ENCODE assay signal across 1 cellular context in genomic region chr21:43928230-43928607, GRCh38.
TF ChIP-seq lines count a peak whose summit lies in the region.

No MANE protein-coding gene starts in this region.

TF ChIP-seq in WTC11, 78 proteins besides CTCF, POLR2A, EP300 and RAD21 (continued from another document):
- no peak for TF ChIP-seq ZNF532 (CRISPR knock-in tag; IDR thresholded peaks at IDR 0.05; ENCODE audit: borderline replicate concordance)
- TF ChIP-seq ZNF263 (CRISPR knock-in tag; IDR thresholded peaks at IDR 0.05; ENCODE audit: low read depth) = no peak
- no peak for TF ChIP-seq SMAD3 (CRISPR knock-in tag; IDR thresholded peaks at IDR 0.05; ENCODE audit: borderline replicate concordance)
- TF ChIP-seq, protein P1, sequence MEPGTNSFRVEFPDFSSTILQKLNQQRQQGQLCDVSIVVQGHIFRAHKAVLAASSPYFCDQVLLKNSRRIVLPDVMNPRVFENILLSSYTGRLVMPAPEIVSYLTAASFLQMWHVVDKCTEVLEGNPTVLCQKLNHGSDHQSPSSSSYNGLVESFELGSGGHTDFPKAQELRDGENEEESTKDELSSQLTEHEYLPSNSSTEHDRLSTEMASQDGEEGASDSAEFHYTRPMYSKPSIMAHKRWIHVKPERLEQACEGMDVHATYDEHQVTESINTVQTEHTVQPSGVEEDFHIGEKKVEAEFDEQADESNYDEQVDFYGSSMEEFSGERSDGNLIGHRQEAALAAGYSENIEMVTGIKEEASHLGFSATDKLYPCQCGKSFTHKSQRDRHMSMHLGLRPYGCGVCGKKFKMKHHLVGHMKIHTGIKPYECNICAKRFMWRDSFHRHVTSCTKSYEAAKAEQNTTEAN (CRISPR knock-in tag; IDR thresholded peaks at IDR 0.05) = no peak
- TF ChIP-seq, protein P2, sequence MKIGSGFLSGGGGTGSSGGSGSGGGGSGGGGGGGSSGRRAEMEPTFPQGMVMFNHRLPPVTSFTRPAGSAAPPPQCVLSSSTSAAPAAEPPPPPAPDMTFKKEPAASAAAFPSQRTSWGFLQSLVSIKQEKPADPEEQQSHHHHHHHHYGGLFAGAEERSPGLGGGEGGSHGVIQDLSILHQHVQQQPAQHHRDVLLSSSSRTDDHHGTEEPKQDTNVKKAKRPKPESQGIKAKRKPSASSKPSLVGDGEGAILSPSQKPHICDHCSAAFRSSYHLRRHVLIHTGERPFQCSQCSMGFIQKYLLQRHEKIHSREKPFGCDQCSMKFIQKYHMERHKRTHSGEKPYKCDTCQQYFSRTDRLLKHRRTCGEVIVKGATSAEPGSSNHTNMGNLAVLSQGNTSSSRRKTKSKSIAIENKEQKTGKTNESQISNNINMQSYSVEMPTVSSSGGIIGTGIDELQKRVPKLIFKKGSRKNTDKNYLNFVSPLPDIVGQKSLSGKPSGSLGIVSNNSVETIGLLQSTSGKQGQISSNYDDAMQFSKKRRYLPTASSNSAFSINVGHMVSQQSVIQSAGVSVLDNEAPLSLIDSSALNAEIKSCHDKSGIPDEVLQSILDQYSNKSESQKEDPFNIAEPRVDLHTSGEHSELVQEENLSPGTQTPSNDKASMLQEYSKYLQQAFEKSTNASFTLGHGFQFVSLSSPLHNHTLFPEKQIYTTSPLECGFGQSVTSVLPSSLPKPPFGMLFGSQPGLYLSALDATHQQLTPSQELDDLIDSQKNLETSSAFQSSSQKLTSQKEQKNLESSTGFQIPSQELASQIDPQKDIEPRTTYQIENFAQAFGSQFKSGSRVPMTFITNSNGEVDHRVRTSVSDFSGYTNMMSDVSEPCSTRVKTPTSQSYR (CRISPR knock-in tag; IDR thresholded peaks at IDR 0.05) = no peak
- no peak for TF ChIP-seq AR (CRISPR knock-in tag; IDR thresholded peaks at IDR 0.05)
- no peak for TF ChIP-seq NR1H2 (CRISPR knock-in tag; IDR thresholded peaks at IDR 0.05)
- no peak for TF ChIP-seq ZNF416 (CRISPR knock-in tag; IDR thresholded peaks at IDR 0.05)
- TF ChIP-seq SMAD4 (CRISPR knock-in tag; IDR thresholded peaks at IDR 0.05) = no peak
- TF ChIP-seq PRRX2 (CRISPR knock-in tag; IDR thresholded peaks at IDR 0.05) = no peak
- TF ChIP-seq ZNF671 (CRISPR knock-in tag; IDR thresholded peaks at IDR 0.05) = no peak
- no peak for TF ChIP-seq JAZF1 (CRISPR knock-in tag; IDR thresholded peaks at IDR 0.05)
- no peak for TF ChIP-seq SOX15 (CRISPR knock-in tag; IDR thresholded peaks at IDR 0.05)
- no peak for TF ChIP-seq ETV6 (CRISPR knock-in tag; IDR thresholded peaks at IDR 0.05)
- no peak for TF ChIP-seq ATF6 (CRISPR knock-in tag; IDR thresholded peaks at IDR 0.05)
TF ChIP-seq in WTC11: peak in this region for 0.
